Comparison of ENCODE assay signal across 17 cellular contexts in the genomic region with DNA sequence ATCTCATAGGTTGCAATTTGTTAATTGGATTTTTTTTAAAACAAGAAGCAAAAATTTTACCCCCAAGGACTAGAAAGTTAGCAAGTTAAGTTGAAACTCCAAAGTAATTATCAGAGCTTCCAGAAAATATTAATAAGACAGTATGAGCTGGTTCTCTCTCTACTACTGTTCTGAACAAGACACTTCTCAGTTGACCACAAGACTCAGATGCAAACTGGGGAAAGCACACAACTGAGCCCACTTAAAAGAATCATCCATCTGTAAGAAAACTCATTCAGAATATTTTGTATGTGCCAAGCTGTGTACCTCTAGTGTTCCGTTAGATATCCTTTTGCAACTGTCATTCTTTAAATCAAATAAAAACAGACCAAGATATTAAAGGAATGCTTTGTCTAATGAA. TPM values are rescaled to one million over a fixed set of nuclear protein-coding genes. Genes with fewer than 3 reads are reported as not detected.
DNase-seq lines count a peak whose midpoint lies in the region; ATAC-seq, FAIRE-seq and TF ChIP-seq lines count a peak whose summit lies in the region.
"Had no signal": no experiment of that assay in that cellular context is flagged by ENCODE, and none has a peak within 500 bp of the region (broad histone marks: within the 10 kb centered on the region; RNA-seq: fewer than 3 reads in every experiment).

No MANE protein-coding gene starts in this region.

- no peak for FAIRE-seq in K562 (lab: Jason Lieb, UNC)
- no peak for FAIRE-seq in keratinocyte (lab: Jason Lieb, UNC)
- FAIRE-seq: RCC 7860 had no signal

- peaks cover 5% of the 10 kb centered on the region; the same call in 1 of the 3 replicates for H3K79me2 ChIP-seq in K562 (ENCODE audit: control insufficient read depth, insufficient read depth, low read length)
- H3K79me2 ChIP-seq in keratinocyte (ENCODE audit: control insufficient read depth, insufficient read depth, low read length): no peaks in the 10 kb centered on the region

- intact Hi-C loops in K562 (cut with micrococcal nuclease): no loop called here
- intact Hi-C loops in right lobe of liver (cut with DNase I): no loop called here

- no peak overlapping the region for H2AFZ ChIP-seq in K562 (ENCODE audit: low read depth, low read length)
- no peak overlapping the region for H2AFZ ChIP-seq in keratinocyte (ENCODE audit: control insufficient read depth, low read length)

- TF ChIP-seq POLR2A in K562 (conservative IDR thresholded peaks at IDR 0.05) (no peak), right lobe of liver (IDR thresholded peaks at IDR 0.05) (no peak)

- no peak for TF ChIP-seq RAD21 in K562 (CRISPR knock-in tag; conservative IDR thresholded peaks at IDR 0.05 in 1 of 2, IDR thresholded peaks at IDR 0.05 in 1 of 2)

- H4K20me1 ChIP-seq in K562 (replicated peaks; ENCODE audit: control insufficient read depth, insufficient read depth, low read length) (0 out of 2 replicates have a peak, but pooled peaks cover 5% of the 10 kb centered on the region), keratinocyte (ENCODE audit: control insufficient read depth, extremely low read depth, insufficient read depth, low read length) (no peaks in the 10 kb centered on the region)

- H3K27me3 ChIP-seq in K562 (ENCODE audit: control insufficient read depth in 2 of 2, insufficient read depth in 2 of 2, low read length in 2 of 2) (no peaks in the 10 kb centered on the region), keratinocyte (ENCODE audit: control insufficient read depth, extremely low read depth, insufficient read depth, low read length) (no peaks in the 10 kb centered on the region), right lobe of liver (no peaks in the 10 kb centered on the region)
- H3K27me3 ChIP-seq: ovary, thyroid gland had no signal

- H3K4me3 ChIP-seq in K562 (no peak overlapping the region), keratinocyte (ENCODE audit: control insufficient read depth in 2 of 3, extremely low read depth in 1 of 3, insufficient read depth in 2 of 3, low read depth in 1 of 3, low read length in 3 of 3) (peak overlapping the region in 1 of 3 experiments; percentile 34), right lobe of liver (no peak overlapping the region)
- H3K4me3 ChIP-seq: mucosa of descending colon, thyroid gland had no signal

- TF ChIP-seq EP300 in K562 (IDR thresholded peaks at IDR 0.05; ENCODE audit: low read length): no peak

- POLR2A ChIA-PET in K562 (lab: Yijun Ruan, JAX): interaction anchor here (2.0 kb wide), 1 partner anchor 21 kb away, joined by 6 read pairs; no protein-coding TSS in a partner anchor

- CTCF ChIA-PET in K562 (lab: Yijun Ruan, JAX; ENCODE audit: low intra/inter-chr PET ratio): no interaction called here

- ATAC-seq in HG02642 (IDR thresholded peaks at IDR 0.05; ENCODE audit: poor library complexity, unreplicated experiment) (peak; percentile 53), K562 (no peak), right lobe of liver (no peak), GM21423 (IDR thresholded peaks at IDR 0.05; ENCODE audit: unreplicated experiment) (no peak), GM18502 (IDR thresholded peaks at IDR 0.05; ENCODE audit: poor library complexity, unreplicated experiment) (no peak)
- ATAC-seq: mucosa of descending colon had no signal

- TF ChIP-seq CTCF in K562 (IDR thresholded peaks at IDR 0.05 in 2 of 3, conservative IDR thresholded peaks at IDR 0.05 in 1 of 3; ENCODE audit: insufficient read depth in 2 of 3, low read depth in 1 of 3, low read length in 3 of 3) (no peak), keratinocyte (optimal IDR thresholded peaks at IDR 0.05 in 1 of 3, IDR thresholded peaks at IDR 0.05 in 1 of 3, conservative IDR thresholded peaks at IDR 0.05 in 1 of 3; ENCODE audit: extremely low read depth in 1 of 3, insufficient read depth in 2 of 3, low read length in 3 of 3) (no peak), right lobe of liver (IDR thresholded peaks at IDR 0.05) (no peak)

- dilution Hi-C loops in keratinocyte (cut with MboI; ENCODE audit: extremely low pct_ligation_motif_present, low sequenced_read_pairs): no loop called here

- H3K27ac ChIP-seq in K562 (ENCODE audit: extremely low read depth, low read depth, low read length) (no peak overlapping the region), keratinocyte (ENCODE audit: control insufficient read depth, insufficient read depth, low read length) (no peak overlapping the region), substantia nigra (ENCODE audit: low read depth, low read length, poor library complexity, severe bottlenecking) (peak overlapping the region; percentile 63), right lobe of liver (no peak overlapping the region)

- BruUV-seq in K562 (replicated peaks; lab: Mats Ljungman, UMichigan): no TSS peak

- DNase-seq in K562 (ENCODE audit: extremely low read depth in 1 of 4, low spot score in 3 of 4): no peak
- DNase-seq in keratinocyte (ENCODE audit: low read depth, low spot score): no peak
- no peak for DNase-seq in substantia nigra (lab: John Stamatoyannopoulos, UW)
- no peak for DNase-seq in right lobe of liver
- DNase-seq: activated CD4-positive, alpha-beta T cell treated with anti-CD3 and anti-CD28 coated beads, Interleukin-2, amount 50 U/mL, for 48 hours; activated T-cell treated with anti-CD3 and anti-CD28 coated beads, Interleukin-2, amount 50 U/mL, for 48 hours; effector CD4-positive, alpha-beta T cell; mucosa of descending colon; stimulated activated CD4-positive, alpha-beta T cell treated with anti-CD3 and anti-CD28 coated beads, Interleukin-4, amount 100 ng/mL, for 4 hours; stimulated activated CD8-positive, alpha-beta memory T cell treated with anti-CD3 and anti-CD28 coated beads, Interleukin-4, amount 100 ng/mL, for 48 hours; SW 1271 had no signal

- H3K4me2 ChIP-seq in K562 (ENCODE audit: insufficient read depth, low read length) (0 out of 2 replicates have a peak overlapping the region, but pooled peaks have one; percentile 77), keratinocyte (ENCODE audit: control insufficient read depth, extremely low read depth, insufficient read depth, low read depth, low read length) (peak overlapping the region; percentile 92)

- H3K9me3 ChIP-seq in K562 (replicated peaks; ENCODE audit: control insufficient read depth, insufficient read depth, low read depth, low read length) (no peaks in the 10 kb centered on the region), keratinocyte (ENCODE audit: control insufficient read depth, low read depth, low read length) (no peaks in the 10 kb centered on the region), right lobe of liver (no peaks in the 10 kb centered on the region)
- H3K9me3 ChIP-seq: mucosa of descending colon, ovary, thyroid gland had no signal

- H3K36me3 ChIP-seq in K562 (ENCODE audit: control insufficient read depth, insufficient read depth, low read length): peaks cover 9% of the 10 kb centered on the region; the same call in 2 of the 3 replicates
- no peaks in the 10 kb centered on the region for H3K36me3 ChIP-seq in keratinocyte (ENCODE audit: control insufficient read depth in 2 of 2, extremely low read depth in 1 of 2, insufficient read depth in 2 of 2, low read length in 2 of 2)
- H3K36me3 ChIP-seq in right lobe of liver: no peaks in the 10 kb centered on the region
- H3K36me3 ChIP-seq: ovary, thyroid gland had no signal

- no peaks in the 10 kb centered on the region for H3K9me1 ChIP-seq in K562 (ENCODE audit: control insufficient read depth, insufficient read depth, low read length)
- no peaks in the 10 kb centered on the region for H3K9me1 ChIP-seq in keratinocyte (ENCODE audit: control insufficient read depth, extremely low read depth, insufficient read depth, low read length)

- in situ Hi-C loops in K562 (cut with MboI): no loop called here

- H3K9ac ChIP-seq in K562 (ENCODE audit: insufficient read depth in 1 of 2, low read depth in 2 of 2, low read length in 2 of 2) (0 out of 4 replicates have a peak overlapping the region, but pooled peaks of 1 of the 2 experiments have one; percentile 21), keratinocyte (ENCODE audit: control insufficient read depth, extremely low read depth, insufficient read depth, low read length) (no peak overlapping the region)

- 91% methylated on average over 1 of the region's 1 CpG for WGBS in K562 (ENCODE audit: insufficient coverage, low coverage, missing lambda C conversion rate)
- WGBS in right lobe of liver (ENCODE audit: insufficient coverage, low coverage, low lambda C conversion rate, missing lambda C conversion rate): 63% methylated on average over 1 of the region's 1 CpG

- H3K4me1 ChIP-seq in K562 (replicated peaks in 1 of 2; ENCODE audit: control insufficient read depth in 2 of 2, insufficient read depth in 2 of 2, low read length in 2 of 2) (peaks cover 13 to 22% of the 10 kb centered on the region in 2 experiments; a peak in 4 of 5 replicates), keratinocyte (ENCODE audit: control insufficient read depth, extremely low read depth, insufficient read depth, low read length) (peaks cover 16% of the 10 kb centered on the region), right lobe of liver (no peaks in the 10 kb centered on the region)

RNA-seq across cellular contexts. Expression of a gene that starts 60.0 kb away (rescaled TPM):
- total RNA-seq in K562 (2011; cell fraction: chromatin; rRNA removed; ENCODE audit: low replicate concordance): 40.0 and 59.2 TPM in 2 replicates
- total RNA-seq in K562 (2011; cell fraction: nucleolus; rRNA removed): 29.5 and 48.0 TPM in 2 replicates
- 40.7 and 44.0 TPM in 2 replicates for total RNA-seq in K562 (2011; cell fraction: nucleoplasm; rRNA removed)
- total RNA-seq in K562 (2014; rRNA removed) (17.3 and 23.7 TPM in 2 replicates), K562 (2014; rRNA removed; fragmentation: Illumina TruSeq; extraction: Trizol) (26.4 and 28.7 TPM in 2 replicates), K562 (2015; rRNA removed; fragmentation: Illumina TruSeq; extraction: Trizol) (15.4 and 17.5 TPM in 2 replicates), K562 (2021) (61.4 and 66.1 TPM in 2 replicates), right lobe of liver (10 to 100 TPM in 2 of 6 experiments, 1 to 10 TPM in 4; 2.4 to 14.0 (median 5.3) TPM)
- polyA plus RNA-seq in K562 (2011; rRNA removed) (5.2 and 8.0 TPM in 2 replicates), K562 (2014; fragmentation: Illumina TruSeq; extraction: Trizol) (22.5 and 24.4 TPM in 2 replicates), K562 (2014; fragmentation: Nextera tagmentation; extraction: Ambion mirVana) (10 to 100 TPM in 1 of 2 experiments, 1 to 10 TPM in 1; 9.9 to 30.1 TPM), K562 (2014; rRNA removed) (12.5 and 12.9 TPM in 2 replicates), keratinocyte (3.3 to 5.5 TPM (median 3.6 TPM) in 3 replicates)
- 9.8 and 14.0 TPM in 2 replicates for polyA plus RNA-seq in K562 (2011; cell fraction: cytosol; rRNA removed)
- polyA plus RNA-seq in K562 (2011; cell fraction: nucleus; rRNA removed): 7.7 and 8.0 TPM in 2 replicates
- 10.2 and 16.8 TPM in 2 replicates for polyA plus RNA-seq in K562 (2012)
- 18.9 and 28.9 TPM in 2 replicates for polyA minus RNA-seq in K562 (2011; rRNA and poly(A)+ RNA removed)
- 13.7 and 23.6 TPM in 2 replicates for polyA minus RNA-seq in K562 (2011; cell fraction: cytosol; rRNA and poly(A)+ RNA removed)
- polyA minus RNA-seq in K562 (2011; cell fraction: nucleus; rRNA and poly(A)+ RNA removed): 18.7 and 26.7 TPM in 2 replicates
- 3.0 TPM for polyA plus RNA-seq in keratinocyte (2011; ENCODE audit: low read depth)
- 6.5 and 8.0 TPM in 2 replicates for polyA plus RNA-seq in keratinocyte (2011; cell fraction: cytosol; rRNA removed)
- polyA plus RNA-seq in keratinocyte (2011; cell fraction: nucleus; rRNA removed): 26.0 and 29.5 TPM in 2 replicates
- polyA plus RNA-seq in keratinocyte (2012; ENCODE audit: low replicate concordance): 2.9 and 5.4 TPM in 2 replicates
- 15.2 to 26.2 TPM (median 16.9 TPM) in 3 replicates for polyA minus RNA-seq in keratinocyte
- polyA minus RNA-seq in keratinocyte (2011; cell fraction: cytosol; rRNA and poly(A)+ RNA removed): 29.9 TPM
- polyA minus RNA-seq in keratinocyte (2011; cell fraction: nucleus; rRNA and poly(A)+ RNA removed): 58.6 and 97.7 TPM in 2 replicates
